1 cellular context compared by ENCODE assay signal in the genomic region with DNA sequence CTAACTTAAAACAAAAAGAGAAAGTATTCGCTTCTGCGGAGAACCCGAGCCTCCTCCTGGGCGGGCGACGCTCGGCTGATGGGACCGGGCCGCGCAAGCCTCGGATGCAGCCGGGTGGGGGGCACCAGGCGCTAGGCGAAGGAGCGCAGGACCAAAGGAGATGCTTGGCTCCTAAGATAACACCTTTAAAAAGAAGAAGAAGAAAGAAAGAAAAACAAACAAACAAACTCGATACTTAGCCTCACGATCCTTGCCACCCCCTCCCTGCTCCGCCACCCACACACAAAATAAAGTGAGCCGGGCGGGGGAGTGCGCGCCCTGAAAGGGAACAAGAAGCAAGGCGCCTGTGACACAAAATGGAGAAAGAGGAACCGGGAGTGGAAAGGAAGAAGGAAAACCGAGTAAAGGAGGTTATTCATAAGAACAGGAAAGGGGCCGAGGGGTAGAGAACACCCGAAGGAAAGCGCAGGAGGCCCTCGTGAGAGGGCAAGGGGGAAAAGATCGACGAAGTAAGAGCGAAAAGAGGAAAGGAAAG.
TF ChIP-seq lines count a peak whose summit lies in the region.

No MANE protein-coding gene starts in this region.

TF ChIP-seq in HEK293, 187 proteins besides CTCF, POLR2A, EP300 and RAD21 (continued from another document and continues in another):
- TF ChIP-seq, protein P1, sequence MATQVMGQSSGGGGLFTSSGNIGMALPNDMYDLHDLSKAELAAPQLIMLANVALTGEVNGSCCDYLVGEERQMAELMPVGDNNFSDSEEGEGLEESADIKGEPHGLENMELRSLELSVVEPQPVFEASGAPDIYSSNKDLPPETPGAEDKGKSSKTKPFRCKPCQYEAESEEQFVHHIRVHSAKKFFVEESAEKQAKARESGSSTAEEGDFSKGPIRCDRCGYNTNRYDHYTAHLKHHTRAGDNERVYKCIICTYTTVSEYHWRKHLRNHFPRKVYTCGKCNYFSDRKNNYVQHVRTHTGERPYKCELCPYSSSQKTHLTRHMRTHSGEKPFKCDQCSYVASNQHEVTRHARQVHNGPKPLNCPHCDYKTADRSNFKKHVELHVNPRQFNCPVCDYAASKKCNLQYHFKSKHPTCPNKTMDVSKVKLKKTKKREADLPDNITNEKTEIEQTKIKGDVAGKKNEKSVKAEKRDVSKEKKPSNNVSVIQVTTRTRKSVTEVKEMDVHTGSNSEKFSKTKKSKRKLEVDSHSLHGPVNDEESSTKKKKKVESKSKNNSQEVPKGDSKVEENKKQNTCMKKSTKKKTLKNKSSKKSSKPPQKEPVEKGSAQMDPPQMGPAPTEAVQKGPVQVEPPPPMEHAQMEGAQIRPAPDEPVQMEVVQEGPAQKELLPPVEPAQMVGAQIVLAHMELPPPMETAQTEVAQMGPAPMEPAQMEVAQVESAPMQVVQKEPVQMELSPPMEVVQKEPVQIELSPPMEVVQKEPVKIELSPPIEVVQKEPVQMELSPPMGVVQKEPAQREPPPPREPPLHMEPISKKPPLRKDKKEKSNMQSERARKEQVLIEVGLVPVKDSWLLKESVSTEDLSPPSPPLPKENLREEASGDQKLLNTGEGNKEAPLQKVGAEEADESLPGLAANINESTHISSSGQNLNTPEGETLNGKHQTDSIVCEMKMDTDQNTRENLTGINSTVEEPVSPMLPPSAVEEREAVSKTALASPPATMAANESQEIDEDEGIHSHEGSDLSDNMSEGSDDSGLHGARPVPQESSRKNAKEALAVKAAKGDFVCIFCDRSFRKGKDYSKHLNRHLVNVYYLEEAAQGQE (tag by site-specific recombination; IDR thresholded peaks at IDR 0.05): no peak
- peak; percentile 91 for TF ChIP-seq EGR2 (tag by site-specific recombination; IDR thresholded peaks at IDR 0.05; ENCODE audit: low read depth)
- TF ChIP-seq, protein P2, sequence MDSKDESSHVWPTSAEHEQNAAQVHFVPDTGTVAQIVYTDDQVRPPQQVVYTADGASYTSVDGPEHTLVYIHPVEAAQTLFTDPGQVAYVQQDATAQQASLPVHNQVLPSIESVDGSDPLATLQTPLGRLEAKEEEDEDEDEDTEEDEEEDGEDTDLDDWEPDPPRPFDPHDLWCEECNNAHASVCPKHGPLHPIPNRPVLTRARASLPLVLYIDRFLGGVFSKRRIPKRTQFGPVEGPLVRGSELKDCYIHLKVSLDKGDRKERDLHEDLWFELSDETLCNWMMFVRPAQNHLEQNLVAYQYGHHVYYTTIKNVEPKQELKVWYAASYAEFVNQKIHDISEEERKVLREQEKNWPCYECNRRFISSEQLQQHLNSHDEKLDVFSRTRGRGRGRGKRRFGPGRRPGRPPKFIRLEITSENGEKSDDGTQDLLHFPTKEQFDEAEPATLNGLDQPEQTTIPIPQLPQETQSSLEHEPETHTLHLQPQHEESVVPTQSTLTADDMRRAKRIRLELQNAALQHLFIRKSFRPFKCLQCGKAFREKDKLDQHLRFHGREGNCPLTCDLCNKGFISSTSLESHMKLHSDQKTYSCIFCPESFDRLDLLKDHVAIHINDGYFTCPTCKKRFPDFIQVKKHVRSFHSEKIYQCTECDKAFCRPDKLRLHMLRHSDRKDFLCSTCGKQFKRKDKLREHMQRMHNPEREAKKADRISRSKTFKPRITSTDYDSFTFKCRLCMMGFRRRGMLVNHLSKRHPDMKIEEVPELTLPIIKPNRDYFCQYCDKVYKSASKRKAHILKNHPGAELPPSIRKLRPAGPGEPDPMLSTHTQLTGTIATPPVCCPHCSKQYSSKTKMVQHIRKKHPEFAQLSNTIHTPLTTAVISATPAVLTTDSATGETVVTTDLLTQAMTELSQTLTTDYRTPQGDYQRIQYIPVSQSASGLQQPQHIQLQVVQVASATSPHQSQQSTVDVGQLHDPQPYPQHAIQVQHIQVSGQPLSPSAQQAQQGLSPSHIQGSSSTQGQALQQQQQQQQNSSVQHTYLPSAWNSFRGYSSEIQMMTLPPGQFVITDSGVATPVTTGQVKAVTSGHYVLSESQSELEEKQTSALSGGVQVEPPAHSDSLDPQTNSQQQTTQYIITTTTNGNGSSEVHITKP (tag by site-specific recombination; IDR thresholded peaks at IDR 0.05): peak; percentile 91
- no peak for TF ChIP-seq ZNF571 (tag by site-specific recombination; IDR thresholded peaks at IDR 0.05)
- peak; percentile 70; the same call in 1 of the 2 replicates for TF ChIP-seq ZNF10 (tag by site-specific recombination; IDR thresholded peaks at IDR 0.05)
- TF ChIP-seq, protein P3, sequence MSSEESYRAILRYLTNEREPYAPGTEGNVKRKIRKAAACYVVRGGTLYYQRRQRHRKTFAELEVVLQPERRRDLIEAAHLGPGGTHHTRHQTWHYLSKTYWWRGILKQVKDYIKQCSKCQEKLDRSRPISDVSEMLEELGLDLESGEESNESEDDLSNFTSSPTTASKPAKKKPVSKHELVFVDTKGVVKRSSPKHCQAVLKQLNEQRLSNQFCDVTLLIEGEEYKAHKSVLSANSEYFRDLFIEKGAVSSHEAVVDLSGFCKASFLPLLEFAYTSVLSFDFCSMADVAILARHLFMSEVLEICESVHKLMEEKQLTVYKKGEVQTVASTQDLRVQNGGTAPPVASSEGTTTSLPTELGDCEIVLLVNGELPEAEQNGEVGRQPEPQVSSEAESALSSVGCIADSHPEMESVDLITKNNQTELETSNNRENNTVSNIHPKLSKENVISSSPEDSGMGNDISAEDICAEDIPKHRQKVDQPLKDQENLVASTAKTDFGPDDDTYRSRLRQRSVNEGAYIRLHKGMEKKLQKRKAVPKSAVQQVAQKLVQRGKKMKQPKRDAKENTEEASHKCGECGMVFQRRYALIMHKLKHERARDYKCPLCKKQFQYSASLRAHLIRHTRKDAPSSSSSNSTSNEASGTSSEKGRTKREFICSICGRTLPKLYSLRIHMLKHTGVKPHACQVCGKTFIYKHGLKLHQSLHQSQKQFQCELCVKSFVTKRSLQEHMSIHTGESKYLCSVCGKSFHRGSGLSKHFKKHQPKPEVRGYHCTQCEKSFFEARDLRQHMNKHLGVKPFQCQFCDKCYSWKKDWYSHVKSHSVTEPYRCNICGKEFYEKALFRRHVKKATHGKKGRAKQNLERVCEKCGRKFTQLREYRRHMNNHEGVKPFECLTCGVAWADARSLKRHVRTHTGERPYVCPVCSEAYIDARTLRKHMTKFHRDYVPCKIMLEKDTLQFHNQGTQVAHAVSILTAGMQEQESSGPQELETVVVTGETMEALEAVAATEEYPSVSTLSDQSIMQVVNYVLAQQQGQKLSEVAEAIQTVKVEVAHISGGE (tag by site-specific recombination; conservative IDR thresholded peaks at IDR 0.05; ENCODE audit: low read depth): peak; percentile 37; the same call in 1 of the 2 replicates
- TF ChIP-seq, protein P4, sequence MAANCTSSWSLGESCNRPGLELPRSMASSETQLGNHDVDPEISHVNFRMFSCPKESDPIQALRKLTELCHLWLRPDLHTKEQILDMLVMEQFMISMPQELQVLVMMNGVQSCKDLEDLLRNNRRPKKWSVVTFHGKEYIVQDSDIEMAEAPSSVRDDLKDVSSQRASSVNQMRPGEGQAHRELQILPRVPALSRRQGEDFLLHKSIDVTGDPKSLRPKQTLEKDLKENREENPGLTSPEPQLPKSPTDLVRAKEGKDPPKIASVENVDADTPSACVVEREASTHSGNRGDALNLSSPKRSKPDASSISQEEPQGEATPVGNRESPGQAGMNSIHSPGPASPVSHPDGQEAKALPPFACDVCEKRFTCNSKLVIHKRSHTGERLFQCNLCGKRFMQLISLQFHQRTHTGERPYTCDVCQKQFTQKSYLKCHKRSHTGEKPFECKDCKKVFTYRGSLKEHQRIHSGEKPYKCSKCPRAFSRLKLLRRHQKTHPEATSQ (tag by site-specific recombination; IDR thresholded peaks at IDR 0.05): no peak
- TF ChIP-seq, protein P5, sequence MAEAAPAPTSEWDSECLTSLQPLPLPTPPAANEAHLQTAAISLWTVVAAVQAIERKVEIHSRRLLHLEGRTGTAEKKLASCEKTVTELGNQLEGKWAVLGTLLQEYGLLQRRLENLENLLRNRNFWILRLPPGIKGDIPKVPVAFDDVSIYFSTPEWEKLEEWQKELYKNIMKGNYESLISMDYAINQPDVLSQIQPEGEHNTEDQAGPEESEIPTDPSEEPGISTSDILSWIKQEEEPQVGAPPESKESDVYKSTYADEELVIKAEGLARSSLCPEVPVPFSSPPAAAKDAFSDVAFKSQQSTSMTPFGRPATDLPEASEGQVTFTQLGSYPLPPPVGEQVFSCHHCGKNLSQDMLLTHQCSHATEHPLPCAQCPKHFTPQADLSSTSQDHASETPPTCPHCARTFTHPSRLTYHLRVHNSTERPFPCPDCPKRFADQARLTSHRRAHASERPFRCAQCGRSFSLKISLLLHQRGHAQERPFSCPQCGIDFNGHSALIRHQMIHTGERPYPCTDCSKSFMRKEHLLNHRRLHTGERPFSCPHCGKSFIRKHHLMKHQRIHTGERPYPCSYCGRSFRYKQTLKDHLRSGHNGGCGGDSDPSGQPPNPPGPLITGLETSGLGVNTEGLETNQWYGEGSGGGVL (tag by site-specific recombination; IDR thresholded peaks at IDR 0.05): no peak
- TF ChIP-seq ZEB2 (tag by site-specific recombination; IDR thresholded peaks at IDR 0.05): peak; percentile 47; the same call in 1 of the 2 replicates
- peak; percentile 24; the same call in 1 of the 2 replicates for TF ChIP-seq ZBTB20 (tag by site-specific recombination; IDR thresholded peaks at IDR 0.05)
- no peak for TF ChIP-seq ZNF239 (tag by site-specific recombination; IDR thresholded peaks at IDR 0.05)
- TF ChIP-seq, protein P6, sequence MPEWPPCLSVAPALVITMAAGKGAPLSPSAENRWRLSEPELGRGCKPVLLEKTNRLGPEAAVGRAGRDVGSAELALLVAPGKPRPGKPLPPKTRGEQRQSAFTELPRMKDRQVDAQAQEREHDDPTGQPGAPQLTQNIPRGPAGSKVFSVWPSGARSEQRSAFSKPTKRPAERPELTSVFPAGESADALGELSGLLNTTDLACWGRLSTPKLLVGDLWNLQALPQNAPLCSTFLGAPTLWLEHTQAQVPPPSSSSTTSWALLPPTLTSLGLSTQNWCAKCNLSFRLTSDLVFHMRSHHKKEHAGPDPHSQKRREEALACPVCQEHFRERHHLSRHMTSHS (tag by site-specific recombination; IDR thresholded peaks at IDR 0.05): no peak
- TF ChIP-seq, protein P7, sequence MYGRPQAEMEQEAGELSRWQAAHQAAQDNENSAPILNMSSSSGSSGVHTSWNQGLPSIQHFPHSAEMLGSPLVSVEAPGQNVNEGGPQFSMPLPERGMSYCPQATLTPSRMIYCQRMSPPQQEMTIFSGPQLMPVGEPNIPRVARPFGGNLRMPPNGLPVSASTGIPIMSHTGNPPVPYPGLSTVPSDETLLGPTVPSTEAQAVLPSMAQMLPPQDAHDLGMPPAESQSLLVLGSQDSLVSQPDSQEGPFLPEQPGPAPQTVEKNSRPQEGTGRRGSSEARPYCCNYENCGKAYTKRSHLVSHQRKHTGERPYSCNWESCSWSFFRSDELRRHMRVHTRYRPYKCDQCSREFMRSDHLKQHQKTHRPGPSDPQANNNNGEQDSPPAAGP (tag by site-specific recombination; IDR thresholded peaks at IDR 0.05): 0 out of 2 replicates have a peak, but pooled peaks have one; percentile 60
- TF ChIP-seq ZNF19 (tag by site-specific recombination; IDR thresholded peaks at IDR 0.05; ENCODE audit: low read depth): no peak
- TF ChIP-seq YY2 (tag by site-specific recombination; IDR thresholded peaks at IDR 0.05): peak; percentile 64; the same call in 1 of the 2 replicates
- no peak for TF ChIP-seq ZNF785 (tag by site-specific recombination; IDR thresholded peaks at IDR 0.05)
- TF ChIP-seq TRIM28 (IDR thresholded peaks at IDR 0.05; ENCODE audit: borderline replicate concordance, low read length): no peak
- TF ChIP-seq, protein P8, sequence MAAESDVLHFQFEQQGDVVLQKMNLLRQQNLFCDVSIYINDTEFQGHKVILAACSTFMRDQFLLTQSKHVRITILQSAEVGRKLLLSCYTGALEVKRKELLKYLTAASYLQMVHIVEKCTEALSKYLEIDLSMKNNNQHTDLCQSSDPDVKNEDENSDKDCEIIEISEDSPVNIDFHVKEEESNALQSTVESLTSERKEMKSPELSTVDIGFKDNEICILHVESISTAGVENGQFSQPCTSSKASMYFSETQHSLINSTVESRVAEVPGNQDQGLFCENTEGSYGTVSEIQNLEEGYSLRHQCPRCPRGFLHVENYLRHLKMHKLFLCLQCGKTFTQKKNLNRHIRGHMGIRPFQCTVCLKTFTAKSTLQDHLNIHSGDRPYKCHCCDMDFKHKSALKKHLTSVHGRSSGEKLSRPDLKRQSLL (tag by site-specific recombination; IDR thresholded peaks at IDR 0.05): no peak
- peak; percentile 80 for TF ChIP-seq ZNF366 (tag by site-specific recombination; conservative IDR thresholded peaks at IDR 0.05)
- TF ChIP-seq ZNF324 (tag by site-specific recombination; IDR thresholded peaks at IDR 0.05): no peak
- no peak for TF ChIP-seq FEZF1 (tag by site-specific recombination; IDR thresholded peaks at IDR 0.05)
- peak; percentile 70 for TF ChIP-seq ZNF600 (tag by site-specific recombination; IDR thresholded peaks at IDR 0.05)
- peak; percentile 94 for TF ChIP-seq ZFHX2 (tag by site-specific recombination; conservative IDR thresholded peaks at IDR 0.05)
- peak; percentile 64; the same call in 1 of the 2 replicates for TF ChIP-seq SP7 (tag by site-specific recombination; IDR thresholded peaks at IDR 0.05)
- peak; percentile 63 for TF ChIP-seq GLIS1 (tag by site-specific recombination; IDR thresholded peaks at IDR 0.05)
- TF ChIP-seq, protein P9, sequence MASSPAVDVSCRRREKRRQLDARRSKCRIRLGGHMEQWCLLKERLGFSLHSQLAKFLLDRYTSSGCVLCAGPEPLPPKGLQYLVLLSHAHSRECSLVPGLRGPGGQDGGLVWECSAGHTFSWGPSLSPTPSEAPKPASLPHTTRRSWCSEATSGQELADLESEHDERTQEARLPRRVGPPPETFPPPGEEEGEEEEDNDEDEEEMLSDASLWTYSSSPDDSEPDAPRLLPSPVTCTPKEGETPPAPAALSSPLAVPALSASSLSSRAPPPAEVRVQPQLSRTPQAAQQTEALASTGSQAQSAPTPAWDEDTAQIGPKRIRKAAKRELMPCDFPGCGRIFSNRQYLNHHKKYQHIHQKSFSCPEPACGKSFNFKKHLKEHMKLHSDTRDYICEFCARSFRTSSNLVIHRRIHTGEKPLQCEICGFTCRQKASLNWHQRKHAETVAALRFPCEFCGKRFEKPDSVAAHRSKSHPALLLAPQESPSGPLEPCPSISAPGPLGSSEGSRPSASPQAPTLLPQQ (tag by site-specific recombination; IDR thresholded peaks at IDR 0.05): 0 out of 2 replicates have a peak, but pooled peaks have one; percentile 59
- no peak for TF ChIP-seq ZFP37 (tag by site-specific recombination; IDR thresholded peaks at IDR 0.05)
- no peak for TF ChIP-seq ZNF654 (tag by site-specific recombination; IDR thresholded peaks at IDR 0.05; ENCODE audit: low read depth)
- TF ChIP-seq RBAK (tag by site-specific recombination; IDR thresholded peaks at IDR 0.05): no peak
- TF ChIP-seq MZF1 (tag by site-specific recombination; IDR thresholded peaks at IDR 0.05; ENCODE audit: borderline replicate concordance): no peak
